8 cellular contexts compared by ENCODE assay signal in the genomic region with DNA sequence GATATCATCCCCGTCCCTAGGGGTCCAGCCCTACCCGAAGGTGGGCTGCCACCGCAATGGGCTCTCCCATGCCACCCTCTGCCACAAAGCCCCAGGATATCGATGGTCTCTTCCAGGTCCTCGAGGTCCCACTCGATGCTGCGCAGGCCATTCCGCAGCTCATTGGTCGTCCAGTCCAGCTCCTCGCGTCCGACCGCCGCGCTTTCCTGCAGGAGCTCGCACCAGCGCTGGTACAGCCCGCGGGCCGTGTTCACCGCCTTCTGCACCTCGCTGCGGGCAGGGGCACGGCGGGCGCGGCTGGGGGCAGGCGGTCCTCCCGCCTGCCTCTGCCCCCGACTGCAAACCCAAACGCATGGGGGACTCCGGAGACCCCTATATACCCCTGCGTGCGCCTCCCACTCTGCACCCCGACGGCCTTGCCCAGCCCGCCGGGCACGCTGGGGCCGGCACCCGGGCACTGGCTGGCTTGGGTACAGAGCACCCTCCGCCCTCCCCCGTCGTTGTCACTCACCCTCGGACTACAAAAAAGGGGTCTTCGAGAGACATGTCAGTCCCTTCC. TPM values are rescaled to one million over a fixed set of nuclear protein-coding genes. Genes with fewer than 3 reads are reported as not detected.
DNase-seq lines count a peak whose midpoint lies in the region; ATAC-seq and TF ChIP-seq lines count a peak whose summit lies in the region.

No MANE protein-coding gene starts in this region.

- peak; percentile 82 for DNase-seq in activated CD4-positive, alpha-beta T cell treated with anti-CD3 and anti-CD28 coated beads, Interleukin-2, amount 10 ng/mL, durations not matched to agents 24 days and 14 days
- no peak for DNase-seq in activated CD4-positive, alpha-beta T cell treated with anti-CD3 and anti-CD28 coated beads for 4 hours
- peak; percentile 79 for DNase-seq in Karpas-422
- peak; percentile 67 for DNase-seq in WTC11 (ENCODE audit: low spot score)
- DNase-seq in fibroblast of pulmonary artery (ENCODE audit: low read depth), result peak; percentile 52
- DNase-seq in iPS-NIHi11 (ENCODE audit: low spot score), result no peak

- H3K9ac ChIP-seq in Karpas-422 (ENCODE audit: low read length), result peak overlapping the region; percentile 91

- H3K9me3 Mint-ChIP-seq in activated CD4-positive, alpha-beta T cell treated with anti-CD3 and anti-CD28 coated beads, Interleukin-2, amount 10 ng/mL, durations not matched to agents 24 days and 14 days, result peaks cover 3% of the 10 kb centered on the region
- no peaks in the 10 kb centered on the region for H3K9me3 Mint-ChIP-seq in WTC11

- H3K36me3 ChIP-seq in Karpas-422 (ENCODE audit: insufficient read depth, low read length) (no peaks in the 10 kb centered on the region), neutrophil (peaks cover 20% of the 10 kb centered on the region)

- POLR2A ChIA-PET in WTC11 (lab: Charles Lee), result interaction anchor here (0.7 to 2.5 kb wide), 8 partner anchors 14 to 50 kb away, joined by 3 to 29 read pairs (median 5); partner anchors contain the start of gene NACC1

- CTCF ChIA-PET in WTC11 (lab: Charles Lee), result interaction anchor here (0.7 to 2.5 kb wide), 17 partner anchors 8 to 184 kb away, joined by 3 to 31 read pairs (median 5); partner anchors contain the start of gene NACC1

- no peaks in the 10 kb centered on the region for H3K27me3 ChIP-seq in Karpas-422 (ENCODE audit: low read length)
- no peaks in the 10 kb centered on the region for H3K27me3 ChIP-seq in neutrophil

- H3K4me3 Mint-ChIP-seq in activated CD4-positive, alpha-beta T cell treated with anti-CD3 and anti-CD28 coated beads, Interleukin-2, amount 10 ng/mL, durations not matched to agents 24 days and 14 days, result peak overlapping the region; percentile 100
- peak overlapping the region; percentile 99 for H3K4me3 Mint-ChIP-seq in WTC11

- intact Hi-C loops in activated CD4-positive, alpha-beta T cell treated with anti-CD3 and anti-CD28 coated beads, Interleukin-2, amount 10 ng/mL, durations not matched to agents 24 days and 14 days (cut with micrococcal nuclease), result loop anchor here (1.0 to 5.0 kb wide), 5 partner anchors 17 to 931 kb away; partner anchors contain the start of genes LYL1 and NACC1

- H3K27ac ChIP-seq in Karpas-422 (ENCODE audit: low read length) (peak overlapping the region; percentile 4; the same call in 1 of the 2 replicates), neutrophil (peak overlapping the region; percentile 96)

- H3K4me1 ChIP-seq in Karpas-422 (ENCODE audit: low read length) (peaks cover 40% of the 10 kb centered on the region), neutrophil (ENCODE audit: control insufficient read depth in 1 of 2, insufficient read depth in 1 of 2, low read depth in 1 of 2, low read length in 1 of 2) (peaks cover 49 to 58% of the 10 kb centered on the region in 2 experiments)

- TF ChIP-seq CTCF in WTC11 (IDR thresholded peaks at IDR 0.05), result no peak
- TF ChIP-seq CTCF in fibroblast of pulmonary artery (IDR thresholded peaks at IDR 0.05; ENCODE audit: low read length, missing control alignments), result no peak
- no peak for TF ChIP-seq CTCF in neutrophil (IDR thresholded peaks at IDR 0.05)

- H3K36me3 Mint-ChIP-seq in activated CD4-positive, alpha-beta T cell treated with anti-CD3 and anti-CD28 coated beads, Interleukin-2, amount 10 ng/mL, durations not matched to agents 24 days and 14 days (ENCODE audit: low read depth), result peaks cover 34% of the 10 kb centered on the region
- H3K36me3 Mint-ChIP-seq in WTC11, result peaks cover 19% of the 10 kb centered on the region

- no peaks in the 10 kb centered on the region for H3K9me2 ChIP-seq in Karpas-422 (replicated peaks; ENCODE audit: insufficient read depth, low read length)

- H3K4me2 ChIP-seq in Karpas-422 (ENCODE audit: low read depth, low read length, poor library complexity, severe bottlenecking), result peak overlapping the region; percentile 93

- H3K4me1 Mint-ChIP-seq in activated CD4-positive, alpha-beta T cell treated with anti-CD3 and anti-CD28 coated beads, Interleukin-2, amount 10 ng/mL, durations not matched to agents 24 days and 14 days, result peaks cover 25% of the 10 kb centered on the region
- H3K4me1 Mint-ChIP-seq in WTC11, result peaks cover 13% of the 10 kb centered on the region

- peaks cover 21% of the 10 kb centered on the region for H3K79me2 ChIP-seq in Karpas-422 (ENCODE audit: low read length)

- peak overlapping the region; percentile 77 for H3K4me3 ChIP-seq in Karpas-422 (ENCODE audit: low read length)
- peak overlapping the region; percentile 99 for H3K4me3 ChIP-seq in fibroblast of pulmonary artery (replicated peaks; ENCODE audit: low read depth, low read length)
- H3K4me3 ChIP-seq in neutrophil (ENCODE audit: low read depth in 1 of 2, low read length in 1 of 2), result peak overlapping the region; percentile 91 to 94

- peaks cover 17% of the 10 kb centered on the region for H4K20me1 ChIP-seq in Karpas-422 (ENCODE audit: insufficient read depth, low read depth, low read length)

- peak overlapping the region; percentile 100 for H3K27ac Mint-ChIP-seq in activated CD4-positive, alpha-beta T cell treated with anti-CD3 and anti-CD28 coated beads, Interleukin-2, amount 10 ng/mL, durations not matched to agents 24 days and 14 days
- H3K27ac Mint-ChIP-seq in WTC11, result peak overlapping the region; percentile 64

- H2AFZ ChIP-seq in Karpas-422 (ENCODE audit: low read length), result peak overlapping the region; percentile 52; the same call in 1 of the 2 replicates

- peaks cover 2% of the 10 kb centered on the region for H3K27me3 Mint-ChIP-seq in activated CD4-positive, alpha-beta T cell treated with anti-CD3 and anti-CD28 coated beads, Interleukin-2, amount 10 ng/mL, durations not matched to agents 24 days and 14 days
- peaks cover 7% of the 10 kb centered on the region; the same call in 1 of the 2 replicates for H3K27me3 Mint-ChIP-seq in WTC11 (ENCODE audit: low read depth)

- H3K9me3 ChIP-seq in Karpas-422 (ENCODE audit: low read length) (no peaks in the 10 kb centered on the region), neutrophil (no peaks in the 10 kb centered on the region)

- ATAC-seq in WTC11 (peak; percentile 3; the same call in 1 of the 2 replicates), HG02885 (IDR thresholded peaks at IDR 0.05; ENCODE audit: poor library complexity, unreplicated experiment) (no peak)

TF ChIP-seq in WTC11, 78 proteins besides CTCF, POLR2A, EP300 and RAD21 (continues in another document):
- TF ChIP-seq KAT7 (CRISPR knock-in tag; IDR thresholded peaks at IDR 0.05; ENCODE audit: borderline replicate concordance) (0 out of 2 replicates have a peak, but pooled peaks have one; percentile 31), HMGXB4 (CRISPR knock-in tag; IDR thresholded peaks at IDR 0.05) (0 out of 2 replicates have a peak, but pooled peaks have one; percentile 32)

RNA-seq across cellular contexts. Expression of gene STX10, which starts 0.5 kb away (rescaled TPM):
- 66.2 and 73.5 TPM in 2 replicates for total RNA-seq in activated CD4-positive, alpha-beta T cell treated with anti-CD3 and anti-CD28 coated beads, Interleukin-2, amount 10 ng/mL, durations not matched to agents 24 days and 14 days
- 47.0 and 103 TPM in 2 replicates for total RNA-seq in Karpas-422 (2014; rRNA removed; shearing (Covaris generic); ENCODE audit: low replicate concordance)
- 53.7 to 56.9 TPM (median 54.6 TPM) in 3 replicates for total RNA-seq in WTC11 (2021)

RNA-seq across cellular contexts. Expression of gene IER2, which starts 0.5 kb away (rescaled TPM):
- 161 TPM in 2 replicates for total RNA-seq in activated CD4-positive, alpha-beta T cell treated with anti-CD3 and anti-CD28 coated beads, Interleukin-2, amount 10 ng/mL, durations not matched to agents 24 days and 14 days
- 7.3 and 15.9 TPM in 2 replicates for total RNA-seq in Karpas-422 (2014; rRNA removed; shearing (Covaris generic); ENCODE audit: low replicate concordance)
- 138 to 154 TPM (median 150 TPM) in 3 replicates for total RNA-seq in WTC11 (2021)

RNA-seq across cellular contexts. Expression of gene NACC1, which starts 31.6 kb away (rescaled TPM):
- 118 and 121 TPM in 2 replicates for total RNA-seq in activated CD4-positive, alpha-beta T cell treated with anti-CD3 and anti-CD28 coated beads, Interleukin-2, amount 10 ng/mL, durations not matched to agents 24 days and 14 days
- 28.0 and 76.4 TPM in 2 replicates for total RNA-seq in Karpas-422 (2014; rRNA removed; shearing (Covaris generic); ENCODE audit: low replicate concordance)
- 212 to 237 TPM (median 213 TPM) in 3 replicates for total RNA-seq in WTC11 (2021)

RNA-seq across cellular contexts. Expression of gene TRMT1, which starts 33.2 kb away (rescaled TPM):
- 153 and 155 TPM in 2 replicates for total RNA-seq in activated CD4-positive, alpha-beta T cell treated with anti-CD3 and anti-CD28 coated beads, Interleukin-2, amount 10 ng/mL, durations not matched to agents 24 days and 14 days
- 35.9 and 69.7 TPM in 2 replicates for total RNA-seq in Karpas-422 (2014; rRNA removed; shearing (Covaris generic); ENCODE audit: low replicate concordance)
- 84.0 to 106 TPM (median 86.0 TPM) in 3 replicates for total RNA-seq in WTC11 (2021)

RNA-seq across cellular contexts. Expression of gene LYL1, which starts 47.0 kb away (rescaled TPM):
- total RNA-seq in activated CD4-positive, alpha-beta T cell treated with anti-CD3 and anti-CD28 coated beads, Interleukin-2, amount 10 ng/mL, durations not matched to agents 24 days and 14 days, result 2.1 and 2.4 TPM in 2 replicates
- 99.1 and 285 TPM in 2 replicates for total RNA-seq in Karpas-422 (2014; rRNA removed; shearing (Covaris generic); ENCODE audit: low replicate concordance)
- total RNA-seq in WTC11 (2021), result 0.60 to 1.2 TPM (median 0.66 TPM) in 3 replicates

Comparison
In these comparisons a context has a peak if more than half of its experiments do, and no peak if none do; other contexts are left out.
1. DNase-seq: peak in activated CD4-positive, alpha-beta T cell treated with anti-CD3 and anti-CD28 coated beads, Interleukin-2, amount 10 ng/mL, durations not matched to agents 24 days and 14 days (single experiment), Karpas-422 (single experiment), WTC11 (single experiment) and fibroblast of pulmonary artery (single experiment); none in activated CD4-positive, alpha-beta T cell treated with anti-CD3 and anti-CD28 coated beads for 4 hours (0 of 2) and iPS-NIHi11 (single experiment).
2. Peak in every context shown above with its lines, with median percentiles within 50 percentile points of each other: H3K4me3 ChIP-seq.